15 cellular contexts compared by ENCODE assay signal in genomic region chr9:22203371-22204138, GRCh38.
DNase-seq lines count a peak whose midpoint lies in the region; ATAC-seq, FAIRE-seq and TF ChIP-seq lines count a peak whose summit lies in the region.
"Had no signal": no experiment of that assay in that cellular context is flagged by ENCODE, and none has a peak within 500 bp of the region (broad histone marks: within the 10 kb centered on the region; RNA-seq: fewer than 3 reads in every experiment).

No MANE protein-coding gene starts in this region.

- H3K27ac Mint-ChIP-seq in GM23338 = no peak overlapping the region; the same call in 1 of the 2 replicates
- no peak overlapping the region for H3K27ac Mint-ChIP-seq in endothelial cell (ENCODE audit: unreplicated experiment)
- H3K27ac Mint-ChIP-seq in natural killer cell = no peak overlapping the region
- H3K27ac Mint-ChIP-seq: activated CD4-positive, alpha-beta memory T cell treated with anti-CD3 and anti-CD28 coated beads for 36 hours; T-helper 1 cell treated with Interleukin-12 subunit alpha and Interleukin-12 subunit beta and Interleukin-4 antibody, amounts not matched to agents 30 μg/mL and 1 μg/mL, for 36 hours had no signal

- peak overlapping the region; percentile 67 for H2AFZ ChIP-seq in GM23338
- no peak overlapping the region for H2AFZ ChIP-seq in PC-3 (ENCODE audit: low read length)

- DNase-seq in GM23338 (ENCODE audit: low spot score) (no peak), PC-3 (peak; percentile 4), fibroblast of peridontal ligament (ENCODE audit: extremely low read depth) (peak; percentile 71), small intestine (peak; percentile 27), endothelial cell (ENCODE audit: low spot score) (no peak), natural killer cell (no peak), cortex of kidney (lab: John Stamatoyannopoulos, UW) (no peak)
- DNase-seq: activated CD4-positive, alpha-beta memory T cell treated with anti-CD3 and anti-CD28 coated beads for 36 hours; activated naive CD4-positive, alpha-beta T cell; islet precursor cell; retina had no signal

- no peaks in the 10 kb centered on the region for H3K36me3 Mint-ChIP-seq in GM23338 (ENCODE audit: low read depth)
- H3K36me3 Mint-ChIP-seq in endothelial cell (ENCODE audit: low read depth, unreplicated experiment) = no peaks in the 10 kb centered on the region
- no peaks in the 10 kb centered on the region for H3K36me3 Mint-ChIP-seq in natural killer cell
- H3K36me3 Mint-ChIP-seq: activated CD4-positive, alpha-beta memory T cell treated with anti-CD3 and anti-CD28 coated beads for 36 hours had no signal

- H3K4me3 Mint-ChIP-seq in GM23338 = no peak overlapping the region
- H3K4me3 Mint-ChIP-seq in endothelial cell (ENCODE audit: unreplicated experiment) = no peak overlapping the region
- H3K4me3 Mint-ChIP-seq in natural killer cell = no peak overlapping the region
- H3K4me3 Mint-ChIP-seq: activated CD4-positive, alpha-beta memory T cell treated with anti-CD3 and anti-CD28 coated beads for 36 hours; T-helper 1 cell treated with Interleukin-12 subunit alpha and Interleukin-12 subunit beta and Interleukin-4 antibody, amounts not matched to agents 30 μg/mL and 1 μg/mL, for 36 hours had no signal

- no peak for TF ChIP-seq CTCF in GM23338 (conservative IDR thresholded peaks at IDR 0.05; ENCODE audit: low read depth in 2 of 2)
- TF ChIP-seq CTCF in PC-3 (conservative IDR thresholded peaks at IDR 0.05; ENCODE audit: low read depth, low read length) = no peak
- no peak for TF ChIP-seq CTCF in endothelial cell (IDR thresholded peaks at IDR 0.05; ENCODE audit: unreplicated experiment)
- no peak for TF ChIP-seq CTCF in natural killer cell (IDR thresholded peaks at IDR 0.05)

- H3K4me2 ChIP-seq in GM23338 = no peak overlapping the region
- no peak overlapping the region for H3K4me2 ChIP-seq in PC-3 (ENCODE audit: low read length)

- no TSS peak for BruUV-seq in PC-3 (replicated peaks; lab: Mats Ljungman, UMichigan)

- no peak overlapping the region for H3K9ac ChIP-seq in PC-3 (ENCODE audit: low read length)

- H3K27me3 ChIP-seq in GM23338 (ENCODE audit: insufficient read depth) (no peaks in the 10 kb centered on the region), PC-3 (ENCODE audit: low read length) (no peaks in the 10 kb centered on the region), small intestine (ENCODE audit: control insufficient read depth in 2 of 2, insufficient read depth in 2 of 2, low read length in 2 of 2) (no peaks in the 10 kb centered on the region)
- H3K27me3 ChIP-seq: suprapubic skin had no signal

- H3K27ac ChIP-seq in GM23338 (ENCODE audit: low read depth) = no peak overlapping the region
- H3K27ac ChIP-seq in PC-3 (ENCODE audit: low read length) = no peak overlapping the region
- no peak overlapping the region for H3K27ac ChIP-seq in small intestine (ENCODE audit: low read depth in 1 of 2, low read length in 1 of 2)
- H3K27ac ChIP-seq: suprapubic skin had no signal

- no peak for FAIRE-seq in small intestine (lab: Jason Lieb, UNC)
- FAIRE-seq: frontal cortex had no signal

- H3K4me3 ChIP-seq in GM23338 (no peak overlapping the region), PC-3 (ENCODE audit: low read length) (no peak overlapping the region), small intestine (ENCODE audit: low read depth in 1 of 2, low read length in 2 of 2) (no peak overlapping the region)
- H3K4me3 ChIP-seq: suprapubic skin had no signal

- no peaks in the 10 kb centered on the region for H3K36me3 ChIP-seq in GM23338 (ENCODE audit: insufficient read depth)
- no peaks in the 10 kb centered on the region for H3K36me3 ChIP-seq in PC-3 (ENCODE audit: low read depth, low read length)
- H3K36me3 ChIP-seq in small intestine (ENCODE audit: control insufficient read depth in 2 of 2, insufficient read depth in 2 of 2, low read length in 2 of 2) = no peaks in the 10 kb centered on the region
- H3K36me3 ChIP-seq: suprapubic skin had no signal

- H3K4me1 ChIP-seq in GM23338 (ENCODE audit: insufficient read depth) (no peaks in the 10 kb centered on the region), PC-3 (ENCODE audit: insufficient read depth, low read length) (peaks cover 14% of the 10 kb centered on the region), small intestine (ENCODE audit: control insufficient read depth in 2 of 2, insufficient read depth in 1 of 2, low read depth in 1 of 2, low read length in 1 of 2) (no peaks in the 10 kb centered on the region)

- 11 to 44% (median 24%) methylated on average over 8 of the region's 8 CpGs for WGBS in small intestine, 3 donors

- no peaks in the 10 kb centered on the region for H3K9me2 ChIP-seq in GM23338 (ENCODE audit: insufficient read depth)
- H3K9me2 ChIP-seq in PC-3 (replicated peaks; ENCODE audit: low read length) = no peaks in the 10 kb centered on the region

- H4K20me1 ChIP-seq in GM23338 (replicated peaks; ENCODE audit: insufficient read depth) (no peaks in the 10 kb centered on the region), PC-3 (ENCODE audit: low read length) (no peaks in the 10 kb centered on the region)

- H3K27me3 Mint-ChIP-seq in GM23338 (ENCODE audit: insufficient read depth, low read depth, poor library complexity) (no peaks in the 10 kb centered on the region), endothelial cell (ENCODE audit: unreplicated experiment) (no peaks in the 10 kb centered on the region), natural killer cell (ENCODE audit: low read depth in 2 of 2) (peaks cover 0 to 13% of the 10 kb centered on the region in 2 donors)

- H3K79me2 ChIP-seq in GM23338 (replicated peaks; ENCODE audit: insufficient read depth) (no peaks in the 10 kb centered on the region), PC-3 (ENCODE audit: low read length) (no peaks in the 10 kb centered on the region)

- CTCF ChIA-PET in PC-3 (lab: Charles Lee) = interaction anchor here (0.6 kb wide), 1 partner anchor 195 kb away, joined by 4 read pairs; the partner anchor contains the start of gene CDKN2B

- intact Hi-C loops in PC-3 (cut with micrococcal nuclease) (no loop called here), natural killer cell (cut with micrococcal nuclease) (no loop called here)

- H3K9me3 Mint-ChIP-seq in GM23338 (peaks cover 2% of the 10 kb centered on the region; the same call in 2 of the 3 replicates), endothelial cell (ENCODE audit: unreplicated experiment) (no peaks in the 10 kb centered on the region), natural killer cell (no peaks in the 10 kb centered on the region)
- H3K9me3 Mint-ChIP-seq: activated CD4-positive, alpha-beta memory T cell treated with anti-CD3 and anti-CD28 coated beads for 36 hours; T-helper 1 cell treated with Interleukin-12 subunit alpha and Interleukin-12 subunit beta and Interleukin-4 antibody, amounts not matched to agents 30 μg/mL and 1 μg/mL, for 36 hours had no signal

- H3K9me3 ChIP-seq in PC-3 (ENCODE audit: low read length) (no peaks in the 10 kb centered on the region), small intestine (ENCODE audit: control insufficient read depth, low read depth) (no peaks in the 10 kb centered on the region)
- H3K9me3 ChIP-seq: suprapubic skin had no signal

- POLR2A ChIA-PET in PC-3 (lab: Charles Lee; ENCODE audit: unreplicated experiment) = no interaction called here

- H3K4me1 Mint-ChIP-seq in GM23338 = 0 out of 3 replicates have a peak, but pooled peaks cover 3% of the 10 kb centered on the region
- H3K4me1 Mint-ChIP-seq in endothelial cell (ENCODE audit: unreplicated experiment) = peaks cover 15% of the 10 kb centered on the region
- H3K4me1 Mint-ChIP-seq in natural killer cell = peaks cover 1 to 2% of the 10 kb centered on the region in 2 donors

- ATAC-seq in GM23338 (no peak), PC-3 (no peak), GM18870 (IDR thresholded peaks at IDR 0.05; ENCODE audit: unreplicated experiment) (no peak), natural killer cell (no peak)

- no peaks in the 10 kb centered on the region for H3F3A ChIP-seq in GM23338 (replicated peaks; ENCODE audit: low read depth)
- H3F3A ChIP-seq in PC-3 (ENCODE audit: low read length, unreplicated experiment) = no peaks in the 10 kb centered on the region

TF ChIP-seq in GM23338, 12 proteins besides CTCF, POLR2A, EP300 and RAD21:
- no peak for TF ChIP-seq EZH2phosphoT487 (IDR thresholded peaks at IDR 0.05; ENCODE audit: unreplicated experiment)

Comparison
In these comparisons a context has a peak if more than half of its experiments do, and no peak if none do; other contexts are left out.
1. DNase-seq: peak in PC-3 (single experiment), fibroblast of peridontal ligament (single experiment) and small intestine (single experiment); none in GM23338 (single experiment), endothelial cell (single experiment), natural killer cell (single experiment) and cortex of kidney (single experiment).